33 cellular contexts compared by ENCODE assay signal in the genomic region with DNA sequence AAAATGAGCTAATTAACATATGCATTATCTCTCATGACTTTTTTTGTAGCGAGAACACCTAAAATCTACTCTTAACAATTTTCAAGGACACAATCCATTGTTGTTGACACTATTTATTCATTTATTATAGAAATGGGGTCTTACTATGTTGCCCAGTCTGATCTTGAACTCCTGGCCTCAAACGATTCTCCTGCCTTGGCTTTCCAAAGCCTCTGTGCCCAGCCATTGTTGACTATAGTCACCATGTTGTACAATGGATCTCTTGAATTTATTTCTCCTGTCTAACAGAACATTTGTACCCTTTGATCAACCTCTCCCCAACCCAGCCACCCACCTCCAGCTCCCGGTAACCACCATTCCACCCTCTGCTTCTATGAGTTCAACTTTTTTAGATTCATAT. TPM values are rescaled to one million over a fixed set of nuclear protein-coding genes. Genes with fewer than 3 reads are reported as not detected.
"Had no signal": no experiment of that assay in that cellular context is flagged by ENCODE, and none has a peak within 500 bp of the region (broad histone marks: within the 10 kb centered on the region; RNA-seq: fewer than 3 reads in every experiment).

No MANE protein-coding gene starts in this region.

- H3K36me3 ChIP-seq: neutrophil, pancreas, spleen, suprapubic skin, tibial artery, transverse colon, upper lobe of left lung, vagina had no signal

- H3K4me2 ChIP-seq: smooth muscle cell had no signal

- H3K4me1 ChIP-seq: pancreas, psoas muscle, suprapubic skin, testis, tibial artery, transverse colon, upper lobe of left lung, vagina had no signal

- ATAC-seq: naive thymus-derived CD8-positive, alpha-beta T cell; natural killer cell treated with Interleukin-12 subunit alpha and Interleukin-12 subunit beta and Interleukin-15 and Interleukin-18, amount 100 ng/mL, for 72 hours; pancreas; psoas muscle; right cardiac atrium; sciatic nerve; stimulated activated memory B cell treated with anti-CD40 and anti-IgM and Interleukin-4, amounts not matched to agents 10 μg/mL and 1 μg/mL and 100 μg/mL, for 72 hours; stimulated activated naive CD8-positive, alpha-beta T cell treated with anti-CD3 and anti-CD28 coated beads, Interleukin-15, amount 100 ng/mL, for 72 hours; stimulated activated naive CD8-positive, alpha-beta T cell treated with anti-CD3 and anti-CD28 coated beads, Interleukin-15, Interleukin-2, amounts not matched to agents 100 U/mL and 50 U/mL, for 24 hours had no signal

- H3K27ac ChIP-seq: neutrophil, pancreas, psoas muscle, skin epidermis, spleen, suprapubic skin, testis, tibial artery, transverse colon, upper lobe of left lung, vagina had no signal

- H3K4me3 ChIP-seq: pancreas, psoas muscle, skin epidermis, smooth muscle cell, spleen, suprapubic skin, testis, tibial artery, transverse colon, upper lobe of left lung, vagina had no signal

- FAIRE-seq: pancreas, urothelium cell line had no signal

- DNase-seq: naive B cell; naive thymus-derived CD8-positive, alpha-beta T cell; nephron progenitor cell; nucleus accumbens; pancreas; psoas muscle; right cardiac atrium; spleen; stimulated activated CD4-positive, alpha-beta T cell treated with anti-CD3 and anti-CD28 coated beads, Interleukin-12 subunit alpha, Interleukin-12 subunit beta, amount 100 ng/mL, for 4 hours; stimulated activated CD4-positive, alpha-beta T cell treated with anti-CD3 and anti-CD28 coated beads, Interleukin-1b, Interleukin-23, amount 100 ng/mL, for 48 hours; stimulated activated CD4-positive, alpha-beta T cell treated with anti-CD3 and anti-CD28 coated beads, Interleukin-4, amount 100 ng/mL, for 1 hour; stimulated activated CD4-positive, alpha-beta T cell treated with anti-CD3 and anti-CD28 coated beads, Interleukin-4, amount 100 ng/mL, for 4 hours; stimulated activated CD8-positive, alpha-beta memory T cell treated with anti-CD3 and anti-CD28 coated beads, Interleukin-4, amount 100 ng/mL, for 48 hours; stimulated activated naive CD4-positive, alpha-beta T cell; stimulated activated naive CD8-positive, alpha-beta T cell treated with anti-CD3 and anti-CD28 coated beads, Interleukin-15, amount 100 ng/mL, for 72 hours; stimulated activated naive CD8-positive, alpha-beta T cell treated with anti-CD3 and anti-CD28 coated beads, Interleukin-15, Interleukin-2, amounts not matched to agents 100 U/mL and 50 U/mL, for 24 hours; substantia nigra; testis; tibial artery; transverse colon; upper lobe of left lung had no signal

- H3K9me3 ChIP-seq: neutrophil, pancreas, psoas muscle, spleen, suprapubic skin, testis, tibial artery, transverse colon, upper lobe of left lung, vagina had no signal

- H3K27me3 ChIP-seq: neutrophil, pancreas, spleen, suprapubic skin, testis, tibial artery, transverse colon, upper lobe of left lung, vagina had no signal

RNA-seq across cellular contexts. Expression of a gene that starts 41.2 kb away (rescaled TPM):
- total RNA-seq: naive thymus-derived CD8-positive, alpha-beta T cell; neural crest cell; osteocyte; renal cortical epithelial cell had no signal
- polyA plus RNA-seq: naive thymus-derived CD8-positive, alpha-beta T cell had no signal

RNA-seq across cellular contexts. Expression of a gene that starts 54.7 kb away (rescaled TPM):
- total RNA-seq: naive thymus-derived CD8-positive, alpha-beta T cell; neural crest cell; osteocyte; renal cortical epithelial cell; right cardiac atrium; smooth muscle cell; transverse colon had no signal
- polyA plus RNA-seq: naive thymus-derived CD8-positive, alpha-beta T cell; pancreas had no signal
